Comparison of ENCODE assay signal across 1 cellular context in the genomic region with DNA sequence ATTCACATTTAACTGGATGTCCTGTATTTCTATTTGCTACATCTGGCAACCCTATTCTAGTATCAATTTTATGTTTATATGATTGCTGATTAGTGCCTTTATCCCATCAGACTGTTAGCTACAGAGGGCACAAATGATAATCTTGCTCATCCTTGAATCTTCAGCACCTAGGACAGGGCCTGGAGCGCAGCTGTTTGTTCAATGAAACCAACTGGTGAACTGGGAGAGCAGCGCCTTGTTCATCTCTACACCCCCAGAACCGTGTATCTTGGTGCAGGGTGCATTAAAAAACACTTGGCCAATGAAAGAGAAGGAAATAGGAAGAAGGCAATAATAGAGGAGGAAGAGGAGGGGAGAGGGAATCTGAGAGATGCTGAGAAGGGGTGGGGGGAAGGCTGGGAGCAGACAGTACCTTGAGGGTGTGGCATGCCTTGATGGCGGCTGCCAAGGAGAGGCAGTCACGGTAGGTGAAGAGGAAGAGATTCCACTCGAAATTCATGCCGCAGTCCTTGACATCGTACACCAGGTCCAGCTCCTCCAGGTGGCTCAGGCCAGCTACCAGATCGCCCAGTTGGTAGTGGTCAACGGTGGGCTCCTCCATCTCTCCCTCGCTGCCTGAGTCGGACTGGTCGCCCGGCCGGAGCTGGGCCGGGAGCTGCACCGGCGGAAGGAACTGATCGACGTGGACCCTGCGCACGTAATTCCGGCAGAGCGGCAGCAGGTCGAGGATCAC.
TF ChIP-seq lines count a peak whose summit lies in the region.

No MANE protein-coding gene starts in this region.

TF ChIP-seq in IMR-90, 13 proteins besides CTCF, POLR2A, EP300 and RAD21:
- TF ChIP-seq, protein P1, sequence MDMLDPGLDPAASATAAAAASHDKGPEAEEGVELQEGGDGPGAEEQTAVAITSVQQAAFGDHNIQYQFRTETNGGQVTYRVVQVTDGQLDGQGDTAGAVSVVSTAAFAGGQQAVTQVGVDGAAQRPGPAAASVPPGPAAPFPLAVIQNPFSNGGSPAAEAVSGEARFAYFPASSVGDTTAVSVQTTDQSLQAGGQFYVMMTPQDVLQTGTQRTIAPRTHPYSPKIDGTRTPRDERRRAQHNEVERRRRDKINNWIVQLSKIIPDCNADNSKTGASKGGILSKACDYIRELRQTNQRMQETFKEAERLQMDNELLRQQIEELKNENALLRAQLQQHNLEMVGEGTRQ (IDR thresholded peaks at IDR 0.05; ENCODE audit: low read depth, low read length) = no peak
- TF ChIP-seq BHLHE40 (IDR thresholded peaks at IDR 0.05; ENCODE audit: low read depth, low read length) (no peak), RFX5 (IDR thresholded peaks at IDR 0.05; ENCODE audit: low read depth, low read length) (no peak), FOS (IDR thresholded peaks at IDR 0.05; ENCODE audit: low read depth, low read length) (no peak), CEBPB (IDR thresholded peaks at IDR 0.05; ENCODE audit: low read depth, low read length) (no peak)
- TF ChIP-seq, protein P2, sequence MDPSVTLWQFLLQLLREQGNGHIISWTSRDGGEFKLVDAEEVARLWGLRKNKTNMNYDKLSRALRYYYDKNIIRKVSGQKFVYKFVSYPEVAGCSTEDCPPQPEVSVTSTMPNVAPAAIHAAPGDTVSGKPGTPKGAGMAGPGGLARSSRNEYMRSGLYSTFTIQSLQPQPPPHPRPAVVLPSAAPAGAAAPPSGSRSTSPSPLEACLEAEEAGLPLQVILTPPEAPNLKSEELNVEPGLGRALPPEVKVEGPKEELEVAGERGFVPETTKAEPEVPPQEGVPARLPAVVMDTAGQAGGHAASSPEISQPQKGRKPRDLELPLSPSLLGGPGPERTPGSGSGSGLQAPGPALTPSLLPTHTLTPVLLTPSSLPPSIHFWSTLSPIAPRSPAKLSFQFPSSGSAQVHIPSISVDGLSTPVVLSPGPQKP (IDR thresholded peaks at IDR 0.05; ENCODE audit: borderline replicate concordance, low read depth, low read length) = no peak
